In genomic region chr13:35594096-35594495, GRCh38 we compare ENCODE assay signal across 5 cellular contexts.
"Had no signal": no experiment of that assay in that cellular context is flagged by ENCODE, and none has a peak within 500 bp of the region (broad histone marks: within the 10 kb centered on the region; RNA-seq: fewer than 3 reads in every experiment).

No MANE protein-coding gene starts in this region.

- DNase-seq: GM23248, GOT3, H7, HFFc6, IMR-90 had no signal

- H3K9me3 Mint-ChIP-seq: HFFc6 had no signal

- H3K4me3 Mint-ChIP-seq: HFFc6 had no signal

- H3K27ac Mint-ChIP-seq: HFFc6 had no signal
